Comparison of ENCODE assay signal across 1 cellular context in the genomic region with DNA sequence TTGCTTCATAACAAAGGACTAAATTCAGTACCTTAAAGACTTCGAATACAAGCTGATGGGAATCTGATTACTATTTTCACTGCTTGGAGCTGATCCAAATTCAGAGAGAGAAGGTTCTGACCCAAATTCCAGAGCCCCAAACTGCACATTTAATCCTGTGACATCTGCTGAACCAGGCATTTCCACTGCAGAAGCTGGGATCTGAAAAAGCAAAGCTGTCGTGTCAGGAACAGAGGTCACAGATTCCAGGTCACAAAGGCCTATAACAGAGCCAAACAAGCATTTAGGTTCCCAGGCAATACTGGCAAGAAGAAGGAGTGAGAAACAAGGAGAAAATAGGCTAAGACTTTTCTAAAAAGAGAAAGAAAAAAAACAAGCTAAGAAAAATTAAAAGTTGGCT.
TF ChIP-seq lines count a peak whose summit lies in the region.

No MANE protein-coding gene starts in this region.

TF ChIP-seq in WTC11, 78 proteins besides CTCF, POLR2A, EP300 and RAD21 (continued from another document):
- TF ChIP-seq SP1 (CRISPR knock-in tag; conservative IDR thresholded peaks at IDR 0.05) (no peak), SMAD3 (CRISPR knock-in tag; IDR thresholded peaks at IDR 0.05; ENCODE audit: borderline replicate concordance) (no peak), ELF4 (CRISPR knock-in tag; IDR thresholded peaks at IDR 0.05; ENCODE audit: low read depth) (no peak), TEAD4 (CRISPR knock-in tag; IDR thresholded peaks at IDR 0.05) (no peak), OVOL2 (CRISPR knock-in tag; IDR thresholded peaks at IDR 0.05; ENCODE audit: borderline replicate concordance) (no peak), NR1H2 (CRISPR knock-in tag; IDR thresholded peaks at IDR 0.05) (no peak), FOXK1 (CRISPR knock-in tag; IDR thresholded peaks at IDR 0.05) (no peak), ZBTB43 (CRISPR knock-in tag; IDR thresholded peaks at IDR 0.05) (no peak), ZNF219 (CRISPR knock-in tag; IDR thresholded peaks at IDR 0.05; ENCODE audit: borderline replicate concordance) (no peak), TEAD1 (CRISPR knock-in tag; IDR thresholded peaks at IDR 0.05) (no peak)
- TF ChIP-seq, protein P1, sequence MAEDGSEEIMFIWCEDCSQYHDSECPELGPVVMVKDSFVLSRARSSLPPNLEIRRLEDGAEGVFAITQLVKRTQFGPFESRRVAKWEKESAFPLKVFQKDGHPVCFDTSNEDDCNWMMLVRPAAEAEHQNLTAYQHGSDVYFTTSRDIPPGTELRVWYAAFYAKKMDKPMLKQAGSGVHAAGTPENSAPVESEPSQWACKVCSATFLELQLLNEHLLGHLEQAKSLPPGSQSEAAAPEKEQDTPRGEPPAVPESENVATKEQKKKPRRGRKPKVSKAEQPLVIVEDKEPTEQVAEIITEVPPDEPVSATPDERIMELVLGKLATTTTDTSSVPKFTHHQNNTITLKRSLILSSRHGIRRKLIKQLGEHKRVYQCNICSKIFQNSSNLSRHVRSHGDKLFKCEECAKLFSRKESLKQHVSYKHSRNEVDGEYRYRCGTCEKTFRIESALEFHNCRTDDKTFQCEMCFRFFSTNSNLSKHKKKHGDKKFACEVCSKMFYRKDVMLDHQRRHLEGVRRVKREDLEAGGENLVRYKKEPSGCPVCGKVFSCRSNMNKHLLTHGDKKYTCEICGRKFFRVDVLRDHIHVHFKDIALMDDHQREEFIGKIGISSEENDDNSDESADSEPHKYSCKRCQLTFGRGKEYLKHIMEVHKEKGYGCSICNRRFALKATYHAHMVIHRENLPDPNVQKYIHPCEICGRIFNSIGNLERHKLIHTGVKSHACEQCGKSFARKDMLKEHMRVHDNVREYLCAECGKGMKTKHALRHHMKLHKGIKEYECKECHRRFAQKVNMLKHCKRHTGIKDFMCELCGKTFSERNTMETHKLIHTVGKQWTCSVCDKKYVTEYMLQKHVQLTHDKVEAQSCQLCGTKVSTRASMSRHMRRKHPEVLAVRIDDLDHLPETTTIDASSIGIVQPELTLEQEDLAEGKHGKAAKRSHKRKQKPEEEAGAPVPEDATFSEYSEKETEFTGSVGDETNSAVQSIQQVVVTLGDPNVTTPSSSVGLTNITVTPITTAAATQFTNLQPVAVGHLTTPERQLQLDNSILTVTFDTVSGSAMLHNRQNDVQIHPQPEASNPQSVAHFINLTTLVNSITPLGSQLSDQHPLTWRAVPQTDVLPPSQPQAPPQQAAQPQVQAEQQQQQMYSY (CRISPR knock-in tag; IDR thresholded peaks at IDR 0.05): no peak
- TF ChIP-seq, protein P2, sequence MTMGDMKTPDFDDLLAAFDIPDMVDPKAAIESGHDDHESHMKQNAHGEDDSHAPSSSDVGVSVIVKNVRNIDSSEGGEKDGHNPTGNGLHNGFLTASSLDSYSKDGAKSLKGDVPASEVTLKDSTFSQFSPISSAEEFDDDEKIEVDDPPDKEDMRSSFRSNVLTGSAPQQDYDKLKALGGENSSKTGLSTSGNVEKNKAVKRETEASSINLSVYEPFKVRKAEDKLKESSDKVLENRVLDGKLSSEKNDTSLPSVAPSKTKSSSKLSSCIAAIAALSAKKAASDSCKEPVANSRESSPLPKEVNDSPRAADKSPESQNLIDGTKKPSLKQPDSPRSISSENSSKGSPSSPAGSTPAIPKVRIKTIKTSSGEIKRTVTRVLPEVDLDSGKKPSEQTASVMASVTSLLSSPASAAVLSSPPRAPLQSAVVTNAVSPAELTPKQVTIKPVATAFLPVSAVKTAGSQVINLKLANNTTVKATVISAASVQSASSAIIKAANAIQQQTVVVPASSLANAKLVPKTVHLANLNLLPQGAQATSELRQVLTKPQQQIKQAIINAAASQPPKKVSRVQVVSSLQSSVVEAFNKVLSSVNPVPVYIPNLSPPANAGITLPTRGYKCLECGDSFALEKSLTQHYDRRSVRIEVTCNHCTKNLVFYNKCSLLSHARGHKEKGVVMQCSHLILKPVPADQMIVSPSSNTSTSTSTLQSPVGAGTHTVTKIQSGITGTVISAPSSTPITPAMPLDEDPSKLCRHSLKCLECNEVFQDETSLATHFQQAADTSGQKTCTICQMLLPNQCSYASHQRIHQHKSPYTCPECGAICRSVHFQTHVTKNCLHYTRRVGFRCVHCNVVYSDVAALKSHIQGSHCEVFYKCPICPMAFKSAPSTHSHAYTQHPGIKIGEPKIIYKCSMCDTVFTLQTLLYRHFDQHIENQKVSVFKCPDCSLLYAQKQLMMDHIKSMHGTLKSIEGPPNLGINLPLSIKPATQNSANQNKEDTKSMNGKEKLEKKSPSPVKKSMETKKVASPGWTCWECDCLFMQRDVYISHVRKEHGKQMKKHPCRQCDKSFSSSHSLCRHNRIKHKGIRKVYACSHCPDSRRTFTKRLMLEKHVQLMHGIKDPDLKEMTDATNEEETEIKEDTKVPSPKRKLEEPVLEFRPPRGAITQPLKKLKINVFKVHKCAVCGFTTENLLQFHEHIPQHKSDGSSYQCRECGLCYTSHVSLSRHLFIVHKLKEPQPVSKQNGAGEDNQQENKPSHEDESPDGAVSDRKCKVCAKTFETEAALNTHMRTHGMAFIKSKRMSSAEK (CRISPR knock-in tag; IDR thresholded peaks at IDR 0.05; ENCODE audit: borderline replicate concordance): no peak
